Comparison of ENCODE assay signal across 2 cellular contexts in the genomic region with DNA sequence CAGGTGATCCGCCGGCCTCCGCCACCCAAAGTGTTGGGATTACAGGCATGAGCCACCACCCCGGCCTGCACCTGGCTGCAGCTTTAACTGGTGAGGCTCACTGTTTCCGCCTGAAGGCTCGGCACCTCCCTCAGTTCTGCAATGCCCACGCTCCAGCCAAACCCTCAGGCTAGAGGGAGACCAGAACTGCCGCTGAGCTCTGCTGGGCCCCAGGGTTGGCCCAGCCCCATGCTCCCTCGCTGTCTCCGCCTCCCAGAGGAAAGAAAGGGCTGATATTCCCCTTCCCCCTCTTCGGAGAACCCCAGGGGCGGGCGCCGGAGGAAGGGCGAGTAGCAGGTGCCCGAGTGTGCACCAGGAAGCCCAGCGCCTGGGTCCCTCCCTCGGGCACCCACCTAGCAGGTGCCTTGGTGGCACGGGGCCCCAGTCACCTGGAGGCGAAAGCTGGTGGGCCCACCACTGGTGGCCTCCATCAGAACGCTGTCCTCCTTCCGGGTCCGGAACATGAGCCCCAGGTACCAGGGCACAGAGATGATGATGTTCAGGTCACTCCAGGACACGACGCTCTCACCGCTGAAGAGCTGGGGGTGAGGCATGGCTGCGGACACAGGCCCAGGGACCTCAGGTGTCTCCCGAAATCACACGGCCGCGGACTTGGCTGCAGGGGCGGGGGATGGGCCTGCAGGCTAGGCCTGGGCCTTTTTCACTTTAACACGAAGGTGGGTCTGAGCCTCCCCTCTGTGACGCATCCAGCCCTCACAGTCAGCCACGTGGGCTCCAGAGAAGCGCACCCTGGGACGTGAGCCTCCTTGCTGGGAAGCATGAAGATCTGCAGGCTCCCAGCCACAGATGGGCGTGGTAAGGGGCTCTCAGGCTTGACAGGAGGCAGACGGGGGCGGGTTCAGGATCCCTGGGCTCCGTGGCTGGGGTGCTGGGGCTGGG.
TF ChIP-seq lines count a peak whose summit lies in the region.

No MANE protein-coding gene starts in this region.

TF ChIP-seq in IMR-90, 13 proteins besides CTCF, POLR2A, EP300 and RAD21:
- TF ChIP-seq, protein P1, sequence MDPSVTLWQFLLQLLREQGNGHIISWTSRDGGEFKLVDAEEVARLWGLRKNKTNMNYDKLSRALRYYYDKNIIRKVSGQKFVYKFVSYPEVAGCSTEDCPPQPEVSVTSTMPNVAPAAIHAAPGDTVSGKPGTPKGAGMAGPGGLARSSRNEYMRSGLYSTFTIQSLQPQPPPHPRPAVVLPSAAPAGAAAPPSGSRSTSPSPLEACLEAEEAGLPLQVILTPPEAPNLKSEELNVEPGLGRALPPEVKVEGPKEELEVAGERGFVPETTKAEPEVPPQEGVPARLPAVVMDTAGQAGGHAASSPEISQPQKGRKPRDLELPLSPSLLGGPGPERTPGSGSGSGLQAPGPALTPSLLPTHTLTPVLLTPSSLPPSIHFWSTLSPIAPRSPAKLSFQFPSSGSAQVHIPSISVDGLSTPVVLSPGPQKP (IDR thresholded peaks at IDR 0.05; ENCODE audit: borderline replicate concordance, low read depth, low read length), result no peak
- TF ChIP-seq FOS (IDR thresholded peaks at IDR 0.05; ENCODE audit: low read depth, low read length) (no peak), NFE2L2 (IDR thresholded peaks at IDR 0.05; ENCODE audit: low read depth, low read length) (no peak), RFX5 (IDR thresholded peaks at IDR 0.05; ENCODE audit: low read depth, low read length) (no peak), MAZ (IDR thresholded peaks at IDR 0.05; ENCODE audit: borderline replicate concordance, low read depth, low read length) (no peak), BHLHE40 (IDR thresholded peaks at IDR 0.05; ENCODE audit: low read depth, low read length) (no peak), MAFK (IDR thresholded peaks at IDR 0.05; ENCODE audit: low read depth, low read length) (no peak), CEBPB (IDR thresholded peaks at IDR 0.05; ENCODE audit: low read depth, low read length) (no peak), CHD1 (IDR thresholded peaks at IDR 0.05; ENCODE audit: low read depth, low read length) (no peak), SMC3 (IDR thresholded peaks at IDR 0.05; ENCODE audit: low read depth, low read length) (no peak)
- TF ChIP-seq, protein P2, sequence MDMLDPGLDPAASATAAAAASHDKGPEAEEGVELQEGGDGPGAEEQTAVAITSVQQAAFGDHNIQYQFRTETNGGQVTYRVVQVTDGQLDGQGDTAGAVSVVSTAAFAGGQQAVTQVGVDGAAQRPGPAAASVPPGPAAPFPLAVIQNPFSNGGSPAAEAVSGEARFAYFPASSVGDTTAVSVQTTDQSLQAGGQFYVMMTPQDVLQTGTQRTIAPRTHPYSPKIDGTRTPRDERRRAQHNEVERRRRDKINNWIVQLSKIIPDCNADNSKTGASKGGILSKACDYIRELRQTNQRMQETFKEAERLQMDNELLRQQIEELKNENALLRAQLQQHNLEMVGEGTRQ (IDR thresholded peaks at IDR 0.05; ENCODE audit: low read depth, low read length), result no peak

TF ChIP-seq in H1, 55 proteins besides CTCF, POLR2A, EP300 and RAD21:
- TF ChIP-seq, protein P2 (IDR thresholded peaks at IDR 0.05; ENCODE audit: low read length), result no peak
- TF ChIP-seq RFX5 (IDR thresholded peaks at IDR 0.05; ENCODE audit: borderline replicate concordance, low read depth, low read length), result no peak
- no peak for TF ChIP-seq BRCA1 (IDR thresholded peaks at IDR 0.05; ENCODE audit: low read depth, low read length)
- no peak for TF ChIP-seq HDAC6 (IDR thresholded peaks at IDR 0.05; ENCODE audit: low read depth, low read length)
- TF ChIP-seq ZNF274 (IDR thresholded peaks at IDR 0.05; ENCODE audit: borderline replicate concordance, extremely low read depth, low read length), result no peak
- TF ChIP-seq NANOG (IDR thresholded peaks at IDR 0.05; ENCODE audit: insufficient read depth, low read depth, low read length, poor library complexity, severe bottlenecking), result no peak
- no peak for TF ChIP-seq TCF12 (IDR thresholded peaks at IDR 0.05; ENCODE audit: low read depth, low read length)
- TF ChIP-seq TEAD4 (IDR thresholded peaks at IDR 0.05; ENCODE audit: low read depth, low read length), result no peak
- no peak for TF ChIP-seq EGR1 (IDR thresholded peaks at IDR 0.05; ENCODE audit: borderline replicate concordance, low read depth, low read length)
- no peak for TF ChIP-seq KDM4A (IDR thresholded peaks at IDR 0.05; ENCODE audit: low read depth, low read length, severe bottlenecking)
TF ChIP-seq in H1: peak in this region for 0.
